1 cellular context compared by ENCODE assay signal in the genomic region with DNA sequence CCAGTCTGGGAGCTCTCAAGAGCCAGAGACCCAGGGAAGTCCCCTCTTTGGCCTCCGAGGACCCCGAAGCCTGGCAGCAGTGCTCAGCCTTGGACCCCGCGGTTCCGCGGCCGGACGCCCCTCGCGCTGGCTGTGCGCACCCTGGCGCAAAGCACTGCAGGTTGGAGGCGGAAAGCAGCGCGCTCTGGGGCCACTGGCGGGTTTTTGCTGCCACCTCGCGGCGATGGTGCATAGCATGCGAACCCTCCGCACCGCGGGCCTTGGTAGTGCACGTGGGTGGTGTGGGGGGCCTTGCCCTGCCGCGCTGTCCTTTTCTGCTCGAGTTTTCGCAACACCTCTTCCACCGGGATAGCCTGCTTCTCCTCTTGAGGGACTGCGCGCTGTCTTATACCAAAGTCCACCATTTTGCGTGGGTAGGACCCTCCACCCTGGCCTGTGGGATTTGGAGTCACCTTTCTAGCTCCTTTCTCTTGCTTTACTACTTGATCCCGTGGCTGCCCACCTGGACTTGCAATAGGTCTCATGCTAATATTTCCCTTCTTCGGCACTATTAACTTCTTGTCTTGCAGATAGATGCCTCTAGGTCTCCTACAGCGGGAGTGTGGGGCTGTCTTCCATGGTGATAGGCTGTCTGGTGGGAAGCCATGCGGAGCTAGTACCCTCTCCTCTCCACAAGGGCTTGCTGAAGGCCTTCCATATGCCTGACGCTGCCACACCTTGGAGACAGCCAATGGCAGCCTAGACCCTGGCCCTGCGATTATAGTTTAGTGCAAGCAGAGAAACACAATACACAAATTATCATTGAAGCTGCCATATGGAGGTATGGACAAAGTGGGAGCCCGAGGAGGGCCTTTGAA.
TF ChIP-seq lines count a peak whose summit lies in the region.

No MANE protein-coding gene starts in this region.

TF ChIP-seq in liver, 16 proteins besides CTCF, POLR2A, EP300 and RAD21 (continued from another document):
- TF ChIP-seq, protein P1, sequence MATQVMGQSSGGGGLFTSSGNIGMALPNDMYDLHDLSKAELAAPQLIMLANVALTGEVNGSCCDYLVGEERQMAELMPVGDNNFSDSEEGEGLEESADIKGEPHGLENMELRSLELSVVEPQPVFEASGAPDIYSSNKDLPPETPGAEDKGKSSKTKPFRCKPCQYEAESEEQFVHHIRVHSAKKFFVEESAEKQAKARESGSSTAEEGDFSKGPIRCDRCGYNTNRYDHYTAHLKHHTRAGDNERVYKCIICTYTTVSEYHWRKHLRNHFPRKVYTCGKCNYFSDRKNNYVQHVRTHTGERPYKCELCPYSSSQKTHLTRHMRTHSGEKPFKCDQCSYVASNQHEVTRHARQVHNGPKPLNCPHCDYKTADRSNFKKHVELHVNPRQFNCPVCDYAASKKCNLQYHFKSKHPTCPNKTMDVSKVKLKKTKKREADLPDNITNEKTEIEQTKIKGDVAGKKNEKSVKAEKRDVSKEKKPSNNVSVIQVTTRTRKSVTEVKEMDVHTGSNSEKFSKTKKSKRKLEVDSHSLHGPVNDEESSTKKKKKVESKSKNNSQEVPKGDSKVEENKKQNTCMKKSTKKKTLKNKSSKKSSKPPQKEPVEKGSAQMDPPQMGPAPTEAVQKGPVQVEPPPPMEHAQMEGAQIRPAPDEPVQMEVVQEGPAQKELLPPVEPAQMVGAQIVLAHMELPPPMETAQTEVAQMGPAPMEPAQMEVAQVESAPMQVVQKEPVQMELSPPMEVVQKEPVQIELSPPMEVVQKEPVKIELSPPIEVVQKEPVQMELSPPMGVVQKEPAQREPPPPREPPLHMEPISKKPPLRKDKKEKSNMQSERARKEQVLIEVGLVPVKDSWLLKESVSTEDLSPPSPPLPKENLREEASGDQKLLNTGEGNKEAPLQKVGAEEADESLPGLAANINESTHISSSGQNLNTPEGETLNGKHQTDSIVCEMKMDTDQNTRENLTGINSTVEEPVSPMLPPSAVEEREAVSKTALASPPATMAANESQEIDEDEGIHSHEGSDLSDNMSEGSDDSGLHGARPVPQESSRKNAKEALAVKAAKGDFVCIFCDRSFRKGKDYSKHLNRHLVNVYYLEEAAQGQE (IDR thresholded peaks at IDR 0.05): no peak
- no peak for TF ChIP-seq FOXA2 (IDR thresholded peaks at IDR 0.05)
